In the genomic region with DNA sequence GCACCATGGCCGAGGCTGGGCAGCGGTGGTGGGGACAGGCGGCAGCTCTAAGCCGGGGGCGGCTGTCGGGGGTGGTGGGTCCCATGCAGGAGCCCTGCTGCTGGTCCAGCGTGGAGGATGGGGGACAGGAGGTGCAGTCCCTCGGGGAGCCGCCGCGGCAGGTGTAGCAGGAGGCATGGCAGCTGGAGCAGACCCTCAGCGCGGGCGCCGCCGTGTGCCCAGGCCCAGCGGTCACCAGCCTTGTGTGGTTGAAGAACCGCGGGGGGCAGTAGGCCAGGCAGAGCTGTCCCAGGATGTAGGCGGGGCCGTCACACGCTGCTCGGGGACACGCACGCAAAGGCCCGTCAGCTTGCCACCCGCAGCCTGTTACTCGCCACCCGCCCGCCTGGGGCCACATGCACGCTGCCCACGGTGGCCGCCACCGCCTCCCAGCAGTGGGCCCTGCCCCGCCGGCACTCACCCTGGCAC, we compare ENCODE assay signal across 17 cellular contexts.
"Had no signal": no experiment of that assay in that cellular context is flagged by ENCODE, and none has a peak within 500 bp of the region (broad histone marks: within the 10 kb centered on the region; RNA-seq: fewer than 3 reads in every experiment).

No MANE protein-coding gene starts in this region.

- H3K27me3 ChIP-seq: esophagus muscularis mucosa, uterus had no signal

- H3K4me3 ChIP-seq: coronary artery, esophagus muscularis mucosa, psoas muscle, uterus had no signal

- H3K36me3 ChIP-seq: uterus had no signal

- H3K27me3 Mint-ChIP-seq: activated CD8-positive, alpha-beta memory T cell treated with anti-CD3 and anti-CD28 coated beads, Interleukin-2, amount 10 ng/mL, durations not matched to agents 7 days and 5 days; activated naive CD8-positive, alpha-beta T cell treated with anti-CD3 and anti-CD28 coated beads for 36 hours; activated T-cell treated with anti-CD3 and anti-CD28 coated beads, Interleukin-2, amount 50 U/mL, for 24 hours; memory B cell; natural killer cell treated with Interleukin-12 subunit alpha and Interleukin-12 subunit beta and Interleukin-15 and Interleukin-18, amount 100 ng/mL, for 72 hours; T-helper 17 cell had no signal

- H3K4me3 Mint-ChIP-seq: activated CD8-positive, alpha-beta memory T cell treated with anti-CD3 and anti-CD28 coated beads, Interleukin-2, amount 10 ng/mL, durations not matched to agents 7 days and 5 days; activated naive CD8-positive, alpha-beta T cell treated with anti-CD3 and anti-CD28 coated beads for 36 hours; activated T-cell treated with anti-CD3 and anti-CD28 coated beads, Interleukin-2, amount 50 U/mL, for 24 hours; memory B cell; natural killer cell treated with Interleukin-12 subunit alpha and Interleukin-12 subunit beta and Interleukin-15 and Interleukin-18, amount 100 ng/mL, for 72 hours; T-helper 17 cell had no signal

- ATAC-seq: activated CD8-positive, alpha-beta memory T cell treated with anti-CD3 and anti-CD28 coated beads, Interleukin-2, amount 10 ng/mL, durations not matched to agents 7 days and 5 days; natural killer cell treated with Interleukin-12 subunit alpha and Interleukin-12 subunit beta and Interleukin-15 and Interleukin-18, amount 100 ng/mL, for 72 hours; psoas muscle; T-helper 17 cell had no signal

- H3K9me3 Mint-ChIP-seq: activated naive CD8-positive, alpha-beta T cell treated with anti-CD3 and anti-CD28 coated beads for 36 hours; activated T-cell treated with anti-CD3 and anti-CD28 coated beads, Interleukin-2, amount 50 U/mL, for 24 hours; brain; memory B cell; natural killer cell treated with Interleukin-12 subunit alpha and Interleukin-12 subunit beta and Interleukin-15 and Interleukin-18, amount 100 ng/mL, for 72 hours had no signal

- H3K27ac Mint-ChIP-seq: activated CD8-positive, alpha-beta memory T cell treated with anti-CD3 and anti-CD28 coated beads, Interleukin-2, amount 10 ng/mL, durations not matched to agents 7 days and 5 days; activated naive CD8-positive, alpha-beta T cell treated with anti-CD3 and anti-CD28 coated beads for 36 hours; activated T-cell treated with anti-CD3 and anti-CD28 coated beads, Interleukin-2, amount 50 U/mL, for 24 hours; brain; memory B cell; natural killer cell treated with Interleukin-12 subunit alpha and Interleukin-12 subunit beta and Interleukin-15 and Interleukin-18, amount 100 ng/mL, for 72 hours; T-helper 17 cell had no signal

- DNase-seq: activated CD4-positive, alpha-beta T cell treated with anti-CD3 and anti-CD28 coated beads, Interleukin-2, amount 50 U/mL, for 48 hours; activated CD8-positive, alpha-beta memory T cell treated with anti-CD3 and anti-CD28 coated beads, Interleukin-2, amount 10 ng/mL, durations not matched to agents 7 days and 5 days; activated gamma-delta T cell; activated naive CD8-positive, alpha-beta T cell treated with anti-CD3 and anti-CD28 coated beads for 36 hours; activated T-cell treated with anti-CD3 and anti-CD28 coated beads, Interleukin-2, amount 50 U/mL, for 24 hours; central memory CD4-positive, alpha-beta T cell; stimulated activated CD4-positive, alpha-beta T cell treated with anti-CD3 and anti-CD28 coated beads, Interleukin-12 subunit alpha, Interleukin-12 subunit beta, amount 100 ng/mL, for 4 hours; stimulated activated CD4-positive, alpha-beta T cell treated with anti-CD3 and anti-CD28 coated beads, Interleukin-2, amount 100 ng/mL, for 24 hours; T-helper 17 cell; uterus; WERI-Rb-1 had no signal
